29 cellular contexts compared by ENCODE assay signal in the genomic region with DNA sequence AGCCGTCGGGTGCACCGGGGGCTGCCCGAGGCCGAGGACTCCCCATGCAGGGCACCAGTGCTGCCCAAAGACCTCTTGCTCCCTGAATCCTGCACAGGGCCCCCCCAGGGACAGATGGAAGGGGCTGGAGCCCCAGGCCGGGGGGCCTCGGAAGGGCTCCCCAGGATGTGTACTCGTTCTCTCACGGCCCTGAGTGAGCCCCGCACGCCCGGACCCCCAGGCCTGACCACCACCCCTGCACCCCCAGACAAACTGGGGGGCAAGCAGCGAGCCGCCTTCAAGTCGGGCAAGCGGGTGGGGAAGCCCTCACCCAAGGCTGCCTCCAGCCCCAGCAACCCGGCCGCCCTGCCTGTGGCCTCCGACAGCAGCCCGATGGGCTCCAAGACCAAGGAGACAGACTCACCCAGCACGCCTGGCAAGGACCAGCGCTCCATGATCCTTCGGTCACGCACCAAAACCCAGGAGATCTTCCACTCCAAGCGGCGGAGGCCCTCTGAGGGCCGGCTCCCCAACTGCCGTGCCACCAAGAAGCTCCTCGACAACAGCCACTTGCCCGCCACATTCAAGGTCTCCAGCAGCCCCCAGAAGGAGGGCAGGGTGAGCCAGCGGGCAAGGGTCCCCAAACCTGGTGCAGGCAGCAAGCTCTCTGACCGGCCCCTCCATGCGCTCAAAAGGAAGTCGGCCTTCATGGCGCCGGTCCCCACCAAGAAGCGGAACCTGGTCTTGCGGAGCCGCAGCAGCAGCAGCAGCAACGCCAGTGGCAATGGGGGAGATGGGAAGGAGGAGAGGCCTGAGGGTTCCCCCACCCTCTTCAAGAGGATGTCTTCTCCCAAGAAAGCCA.
"Had no signal": no experiment of that assay in that cellular context is flagged by ENCODE, and none has a peak within 500 bp of the region (broad histone marks: within the 10 kb centered on the region; RNA-seq: fewer than 3 reads in every experiment).

No MANE protein-coding gene starts in this region.

- H3K27me3 ChIP-seq: ascending aorta, breast epithelium, cardiac muscle cell, colonic mucosa, esophagus muscularis mucosa, foreskin keratinocyte, gastrocnemius medialis, heart left ventricle had no signal

- H3K27me3 Mint-ChIP-seq: activated CD4-positive, alpha-beta memory T cell treated with anti-CD3 and anti-CD28 coated beads, Interleukin-2, amount 10 ng/mL, durations not matched to agents 7 days and 5 days; activated CD4-positive, alpha-beta T cell treated with anti-CD3 and anti-CD28 coated beads, Interleukin-2, amount 10 ng/mL, durations not matched to agents 7 days and 5 days; activated naive CD4-positive, alpha-beta T cell treated with anti-CD3 and anti-CD28 coated beads, Interleukin-2, amount 10 ng/mL, durations not matched to agents 7 days and 5 days; activated naive CD8-positive, alpha-beta T cell treated with anti-CD3 and anti-CD28 coated beads, Interleukin-2, amount 10 ng/mL, durations not matched to agents 7 days and 5 days; activated T-cell treated with anti-CD3 and anti-CD28 coated beads, Interleukin-2, amount 50 U/mL, for 24 hours; brain; central memory CD8-positive, alpha-beta T cell had no signal

- H3K9me3 ChIP-seq: ascending aorta, breast epithelium, colonic mucosa, esophagus muscularis mucosa, gastrocnemius medialis, heart left ventricle had no signal

- H3K4me1 ChIP-seq: ascending aorta, breast epithelium, foreskin keratinocyte had no signal

- H3K9me3 Mint-ChIP-seq: activated CD4-positive, alpha-beta memory T cell treated with anti-CD3 and anti-CD28 coated beads, Interleukin-2, amount 10 ng/mL, durations not matched to agents 7 days and 5 days; activated CD4-positive, alpha-beta T cell treated with anti-CD3 and anti-CD28 coated beads, Interleukin-2, amount 10 ng/mL, durations not matched to agents 7 days and 5 days; activated naive CD4-positive, alpha-beta T cell treated with anti-CD3 and anti-CD28 coated beads, Interleukin-2, amount 10 ng/mL, durations not matched to agents 7 days and 5 days; activated naive CD4-positive, alpha-beta T cell treated with anti-CD3 and anti-CD28 coated beads, Interleukin-2, amount 50 U/mL, for 72 hours; activated naive CD8-positive, alpha-beta T cell treated with anti-CD3 and anti-CD28 coated beads, Interleukin-2, amount 10 ng/mL, durations not matched to agents 7 days and 5 days; activated T-cell treated with anti-CD3 and anti-CD28 coated beads, Interleukin-2, amount 50 U/mL, for 24 hours; activated T-cell treated with anti-CD3 and anti-CD28 coated beads, Interleukin-2, amount 50 U/mL, for 72 hours; brain; central memory CD8-positive, alpha-beta T cell; endodermal cell had no signal

- DNase-seq: activated CD4-positive, alpha-beta memory T cell treated with anti-CD3 and anti-CD28 coated beads, Interleukin-2, amount 10 ng/mL, durations not matched to agents 7 days and 5 days; activated CD4-positive, alpha-beta T cell treated with anti-CD3 and anti-CD28 coated beads for 1 hour; activated CD4-positive, alpha-beta T cell treated with anti-CD3 and anti-CD28 coated beads for 4 hours; activated CD4-positive, alpha-beta T cell treated with anti-CD3 and anti-CD28 coated beads, Interleukin-2, amount 10 ng/mL, durations not matched to agents 7 days and 5 days; activated CD4-positive, alpha-beta T cell treated with anti-CD3 and anti-CD28 coated beads, Interleukin-2, amount 50 U/mL, for 4 hours; activated CD8-positive, alpha-beta memory T cell treated with anti-CD3 and anti-CD28 coated beads, Interleukin-2, amount 50 U/mL, for 48 hours; activated gamma-delta T cell; activated naive CD4-positive, alpha-beta T cell; activated naive CD4-positive, alpha-beta T cell treated with anti-CD3 and anti-CD28 coated beads, Interleukin-2, amount 10 ng/mL, durations not matched to agents 7 days and 5 days; activated naive CD8-positive, alpha-beta T cell treated with anti-CD3 and anti-CD28 coated beads, Interleukin-2, amount 10 ng/mL, durations not matched to agents 7 days and 5 days; activated T-cell treated with anti-CD3 and anti-CD28 coated beads for 4 hours; activated T-cell treated with anti-CD3 and anti-CD28 coated beads, Interleukin-2, amount 50 U/mL, for 24 hours; activated T-cell treated with anti-CD3 and anti-CD28 coated beads, Interleukin-2, amount 50 U/mL, for 72 hours; colonic mucosa; effector memory CD4-positive, alpha-beta T cell; endodermal cell; erythroblast; foreskin keratinocyte; gastrocnemius medialis; glutamatergic neuron; T-helper 2 cell had no signal

- H3K36me3 ChIP-seq: breast epithelium, colonic mucosa, gastrocnemius medialis had no signal

- H3K36me3 Mint-ChIP-seq: activated naive CD4-positive, alpha-beta T cell treated with anti-CD3 and anti-CD28 coated beads, Interleukin-2, amount 50 U/mL, for 72 hours had no signal

- H3K27ac ChIP-seq: ascending aorta, cardiac muscle cell, colonic mucosa, foreskin keratinocyte had no signal

- ATAC-seq: activated naive CD4-positive, alpha-beta T cell treated with anti-CD3 and anti-CD28 coated beads, Interleukin-2, amount 50 U/mL, for 72 hours; activated T-cell treated with anti-CD3 and anti-CD28 coated beads, Interleukin-2, amount 50 U/mL, for 72 hours; foreskin keratinocyte; gastrocnemius medialis; heart left ventricle had no signal

- H3K4me3 ChIP-seq: ascending aorta, breast epithelium, cardiac muscle cell, colonic mucosa, esophagus muscularis mucosa, gastrocnemius medialis, heart left ventricle had no signal

- H3K4me3 Mint-ChIP-seq: activated CD4-positive, alpha-beta memory T cell treated with anti-CD3 and anti-CD28 coated beads, Interleukin-2, amount 10 ng/mL, durations not matched to agents 7 days and 5 days; activated CD4-positive, alpha-beta T cell treated with anti-CD3 and anti-CD28 coated beads, Interleukin-2, amount 10 ng/mL, durations not matched to agents 7 days and 5 days; activated naive CD4-positive, alpha-beta T cell treated with anti-CD3 and anti-CD28 coated beads, Interleukin-2, amount 10 ng/mL, durations not matched to agents 7 days and 5 days; activated naive CD8-positive, alpha-beta T cell treated with anti-CD3 and anti-CD28 coated beads, Interleukin-2, amount 10 ng/mL, durations not matched to agents 7 days and 5 days; activated T-cell treated with anti-CD3 and anti-CD28 coated beads, Interleukin-2, amount 50 U/mL, for 24 hours; activated T-cell treated with anti-CD3 and anti-CD28 coated beads, Interleukin-2, amount 50 U/mL, for 72 hours; brain; central memory CD8-positive, alpha-beta T cell; endodermal cell had no signal

- H3K27ac Mint-ChIP-seq: activated CD4-positive, alpha-beta memory T cell treated with anti-CD3 and anti-CD28 coated beads, Interleukin-2, amount 10 ng/mL, durations not matched to agents 7 days and 5 days; activated CD4-positive, alpha-beta T cell treated with anti-CD3 and anti-CD28 coated beads, Interleukin-2, amount 10 ng/mL, durations not matched to agents 7 days and 5 days; activated naive CD4-positive, alpha-beta T cell treated with anti-CD3 and anti-CD28 coated beads, Interleukin-2, amount 10 ng/mL, durations not matched to agents 7 days and 5 days; activated naive CD4-positive, alpha-beta T cell treated with anti-CD3 and anti-CD28 coated beads, Interleukin-2, amount 50 U/mL, for 72 hours; activated naive CD8-positive, alpha-beta T cell treated with anti-CD3 and anti-CD28 coated beads, Interleukin-2, amount 10 ng/mL, durations not matched to agents 7 days and 5 days; activated T-cell treated with anti-CD3 and anti-CD28 coated beads, Interleukin-2, amount 50 U/mL, for 24 hours; activated T-cell treated with anti-CD3 and anti-CD28 coated beads, Interleukin-2, amount 50 U/mL, for 72 hours; endodermal cell had no signal
